In genomic region chr16:4957720-4958509, GRCh38 we compare ENCODE assay signal across 8 cellular contexts. TPM values are rescaled to one million over a fixed set of nuclear protein-coding genes. Genes with fewer than 3 reads are reported as not detected.
DNase-seq lines count a peak whose midpoint lies in the region; ATAC-seq and TF ChIP-seq lines count a peak whose summit lies in the region.

SEC14L5 (plus strand) TSS chr16:4958330; CDS start chr16:4959324, 994 bp downstream.

- H3K4me3 ChIP-seq in DOHH2 (ENCODE audit: low read length) (peak within 1 kb of the TSS; percentile 73), HEK293 (ENCODE audit: low read depth, low read length) (peak within 1 kb of the TSS; percentile 28), SU-DHL-6 (ENCODE audit: insufficient read depth, low read length, poor library complexity, severe bottlenecking) (peak within 1 kb of the TSS; percentile 44), osteoblast (ENCODE audit: insufficient read depth, low read length) (peak within 1 kb of the TSS; percentile 72)

- CTCF ChIA-PET in HEK293 (lab: Yijun Ruan, JAX), result interaction anchor here (0.7 to 2.3 kb wide), 5 partner anchors 76 to 248 kb away, joined by 3 to 7 read pairs (median 3); partner anchors contain the start of gene NAGPA

- POLR2A ChIA-PET in HEK293 (lab: Yijun Ruan, JAX), result interaction anchor here (0.5 to 1.7 kb wide), 10 partner anchors 13 to 1409 kb away, joined by 3 to 8 read pairs (median 4); partner anchors contain the start of genes ANKS3, CDIP1, DNAAF8 and GLYR1

- no peaks in the 10 kb centered on the region; the same call in 1 of the 2 replicates for H4K20me1 ChIP-seq in DOHH2 (ENCODE audit: control insufficient read depth, insufficient read depth, low read depth, low read length)
- no peaks in the 10 kb centered on the region for H4K20me1 ChIP-seq in SU-DHL-6 (ENCODE audit: low read depth, low read length)
- no peaks in the 10 kb centered on the region for H4K20me1 ChIP-seq in osteoblast (ENCODE audit: insufficient read depth, low read length)

- intact Hi-C loops in Right ventricle myocardium inferior (cut with DNase I), result loop anchor here (2.0 to 10.0 kb wide), 7 partner anchors 67 to 443 kb away; partner anchors contain the start of genes ANKS3, DNAAF8, GLYR1 and MGRN1

- H3K4me2 ChIP-seq in DOHH2 (ENCODE audit: low read length), result peak within 1 kb of the TSS; percentile 92
- peak within 1 kb of the TSS; percentile 55 for H3K4me2 ChIP-seq in SU-DHL-6 (ENCODE audit: low read depth, low read length, poor library complexity, severe bottlenecking)
- H3K4me2 ChIP-seq in osteoblast (ENCODE audit: insufficient read depth, low read length), result peak within 1 kb of the TSS; percentile 84

- H3F3A ChIP-seq in DOHH2 (ENCODE audit: control insufficient read depth, insufficient read depth) (no peaks in the 10 kb centered on the region), SU-DHL-6 (ENCODE audit: insufficient read depth) (no peaks in the 10 kb centered on the region)

- no peaks in the 10 kb centered on the region for H3K9me3 ChIP-seq in DOHH2 (ENCODE audit: control insufficient read depth, insufficient read depth, low read length)
- H3K9me3 ChIP-seq in HEK293 (ENCODE audit: control insufficient read depth, insufficient read depth, low read depth, low read length), result no peaks in the 10 kb centered on the region
- H3K9me3 ChIP-seq in SU-DHL-6 (ENCODE audit: insufficient read depth, low read length), result no peaks in the 10 kb centered on the region
- no peaks in the 10 kb centered on the region for H3K9me3 ChIP-seq in osteoblast (ENCODE audit: low read depth, low read length)

- H3K9me2 ChIP-seq in DOHH2 (replicated peaks; ENCODE audit: control insufficient read depth, low read length) (no peaks in the 10 kb centered on the region), SU-DHL-6 (replicated peaks; ENCODE audit: insufficient read depth, low read length) (no peaks in the 10 kb centered on the region)

- no peak for TF ChIP-seq CTCF in DOHH2 (IDR thresholded peaks at IDR 0.05; ENCODE audit: low read depth, low read length, poor library complexity, severe bottlenecking)
- no peak for TF ChIP-seq CTCF in HEK293 (tag by site-specific recombination; IDR thresholded peaks at IDR 0.05)
- no peak for TF ChIP-seq CTCF in SU-DHL-6 (IDR thresholded peaks at IDR 0.05; ENCODE audit: insufficient read depth, low read length, poor library complexity, severe bottlenecking)
- TF ChIP-seq CTCF in osteoblast (IDR thresholded peaks at IDR 0.05; ENCODE audit: extremely low read depth, low read depth, low read length), result no peak

- ATAC-seq in Right ventricle myocardium inferior, result peak; percentile 98

- H3K27ac ChIP-seq in DOHH2 (ENCODE audit: low read depth, low read length) (no peak within 1 kb of the TSS), HEK293 (ENCODE audit: extremely low read depth, low read depth, low read length) (no peak within 1 kb of the TSS; the same call in 1 of the 2 replicates), SU-DHL-6 (ENCODE audit: low read depth, low read length) (no peak within 1 kb of the TSS), osteoblast (ENCODE audit: low read depth, low read length) (no peak within 1 kb of the TSS), temporal lobe (ENCODE audit: low read depth, low read length) (peak within 1 kb of the TSS; percentile 98)

- H3K9ac ChIP-seq in SU-DHL-6 (ENCODE audit: low read length), result no peak within 1 kb of the TSS

- H3K27me3 ChIP-seq in DOHH2 (ENCODE audit: control insufficient read depth, low read length), result peaks cover 2% of the 10 kb centered on the region; the same call in 1 of the 2 replicates
- H3K27me3 ChIP-seq in SU-DHL-6 (ENCODE audit: low read length), result no peaks in the 10 kb centered on the region
- peaks cover 15% of the 10 kb centered on the region for H3K27me3 ChIP-seq in osteoblast (ENCODE audit: insufficient read depth, low read length)

- DNase-seq in NCI-H1105 (lab: John Stamatoyannopoulos, UW) (peak; percentile 88), Right ventricle myocardium inferior (ENCODE audit: missing footprints) (peak; percentile 98), osteoblast (ENCODE audit: insufficient read length, low spot score, missing footprints) (peak; percentile 99)
- DNase-seq in activated naive CD8-positive, alpha-beta T cell treated with anti-CD3 and anti-CD28 coated beads, Interleukin-2, amount 50 U/mL, for 16 hours (ENCODE audit: low read depth, low spot score), result peak; percentile 78

- H3K36me3 ChIP-seq in DOHH2 (ENCODE audit: control insufficient read depth, low read length) (no peaks in the 10 kb centered on the region), HEK293 (ENCODE audit: control insufficient read depth in 2 of 2, insufficient read depth in 1 of 2, low read length in 2 of 2) (no peaks in the 10 kb centered on the region), SU-DHL-6 (ENCODE audit: low read length) (no peaks in the 10 kb centered on the region), osteoblast (ENCODE audit: insufficient read depth, low read length) (no peaks in the 10 kb centered on the region)

- peaks cover 5% of the 10 kb centered on the region for H3K4me1 ChIP-seq in DOHH2 (ENCODE audit: control insufficient read depth, low read length)
- H3K4me1 ChIP-seq in HEK293 (ENCODE audit: control insufficient read depth, insufficient read depth, low read length), result peaks cover 6% of the 10 kb centered on the region; the same call in 1 of the 2 replicates
- H3K4me1 ChIP-seq in osteoblast (ENCODE audit: insufficient read depth, low read length), result peaks cover 10% of the 10 kb centered on the region

- H3K79me2 ChIP-seq in DOHH2 (ENCODE audit: control insufficient read depth, low read length) (no peaks in the 10 kb centered on the region), SU-DHL-6 (ENCODE audit: insufficient read depth, low read length) (no peaks in the 10 kb centered on the region), osteoblast (ENCODE audit: insufficient read depth, low read length) (no peaks in the 10 kb centered on the region)

- H2AFZ ChIP-seq in SU-DHL-6 (ENCODE audit: low read depth, low read length, severe bottlenecking), result peak within 1 kb of the TSS; percentile 66
- H2AFZ ChIP-seq in osteoblast (ENCODE audit: low read length), result peak within 1 kb of the TSS; percentile 74

TF ChIP-seq in HEK293, 187 proteins besides CTCF, POLR2A, EP300 and RAD21 (continues in another document):
- no peak for TF ChIP-seq KLF7 (tag by site-specific recombination; IDR thresholded peaks at IDR 0.05; ENCODE audit: borderline replicate concordance)
- TF ChIP-seq ZNF184 (tag by site-specific recombination; IDR thresholded peaks at IDR 0.05), result no peak
- no peak for TF ChIP-seq ZFP69B (tag by site-specific recombination; IDR thresholded peaks at IDR 0.05)
- no peak for TF ChIP-seq ZNF610 (tag by site-specific recombination; IDR thresholded peaks at IDR 0.05; ENCODE audit: borderline replicate concordance)
- TF ChIP-seq ZNF777 (tag by site-specific recombination; IDR thresholded peaks at IDR 0.05; ENCODE audit: borderline replicate concordance), result no peak; the same call in 1 of the 2 replicates
- TF ChIP-seq ZNF157 (tag by site-specific recombination; IDR thresholded peaks at IDR 0.05), result no peak
- TF ChIP-seq ZFP37 (tag by site-specific recombination; IDR thresholded peaks at IDR 0.05), result no peak
- no peak for TF ChIP-seq GLI2 (tag by site-specific recombination; IDR thresholded peaks at IDR 0.05; ENCODE audit: borderline replicate concordance, low read depth)
- TF ChIP-seq BCL11B (tag by site-specific recombination; IDR thresholded peaks at IDR 0.05; ENCODE audit: low read depth), result no peak
- TF ChIP-seq ZNF2 (tag by site-specific recombination; IDR thresholded peaks at IDR 0.05), result no peak
- no peak for TF ChIP-seq ZNF513 (tag by site-specific recombination; IDR thresholded peaks at IDR 0.05)
- TF ChIP-seq ZBTB26 (tag by site-specific recombination; optimal IDR thresholded peaks at IDR 0.05), result peak; percentile 45
- no peak for TF ChIP-seq ZNF514 (tag by site-specific recombination; IDR thresholded peaks at IDR 0.05)
- TF ChIP-seq OVOL3 (tag by site-specific recombination; IDR thresholded peaks at IDR 0.05), result no peak
- TF ChIP-seq PBX3 (CRISPR knock-in tag; IDR thresholded peaks at IDR 0.05), result no peak
- no peak for TF ChIP-seq ZNF501 (tag by site-specific recombination; IDR thresholded peaks at IDR 0.05)
- no peak for TF ChIP-seq FEZF1 (tag by site-specific recombination; IDR thresholded peaks at IDR 0.05)
- TF ChIP-seq KLF8 (tag by site-specific recombination; IDR thresholded peaks at IDR 0.05), result peak; percentile 68; the same call in 1 of the 2 replicates

RNA-seq across cellular contexts. Expression of gene SEC14L5, which starts in this region (rescaled TPM):
- total RNA-seq in Right ventricle myocardium inferior (23.5 TPM), osteoblast (under 0.01 and 0.29 TPM in 2 replicates), temporal lobe (0.49 TPM)

Comparison
In these comparisons a context has a peak if more than half of its experiments do, and no peak if none do; other contexts are left out.
1. RNA of gene SEC14L5 (total RNA-seq): 23.5 TPM in Right ventricle myocardium inferior (single experiment); 0.49 TPM in temporal lobe (single experiment) and under 0.01 to 0.29 TPM in osteoblast; every median in the first group is over 10 times any median in the second.
2. Peak in DNase-seq, H3K4me3 ChIP-seq and H3K4me2 ChIP-seq in osteoblast; RNA of the gene not detected or under 1 TPM.
3. Peak in every context shown above with its lines, with median percentiles within 50 percentile points of each other: H3K4me2 ChIP-seq, H3K4me3 ChIP-seq and DNase-seq.